28 cellular contexts compared by ENCODE assay signal in the genomic region with DNA sequence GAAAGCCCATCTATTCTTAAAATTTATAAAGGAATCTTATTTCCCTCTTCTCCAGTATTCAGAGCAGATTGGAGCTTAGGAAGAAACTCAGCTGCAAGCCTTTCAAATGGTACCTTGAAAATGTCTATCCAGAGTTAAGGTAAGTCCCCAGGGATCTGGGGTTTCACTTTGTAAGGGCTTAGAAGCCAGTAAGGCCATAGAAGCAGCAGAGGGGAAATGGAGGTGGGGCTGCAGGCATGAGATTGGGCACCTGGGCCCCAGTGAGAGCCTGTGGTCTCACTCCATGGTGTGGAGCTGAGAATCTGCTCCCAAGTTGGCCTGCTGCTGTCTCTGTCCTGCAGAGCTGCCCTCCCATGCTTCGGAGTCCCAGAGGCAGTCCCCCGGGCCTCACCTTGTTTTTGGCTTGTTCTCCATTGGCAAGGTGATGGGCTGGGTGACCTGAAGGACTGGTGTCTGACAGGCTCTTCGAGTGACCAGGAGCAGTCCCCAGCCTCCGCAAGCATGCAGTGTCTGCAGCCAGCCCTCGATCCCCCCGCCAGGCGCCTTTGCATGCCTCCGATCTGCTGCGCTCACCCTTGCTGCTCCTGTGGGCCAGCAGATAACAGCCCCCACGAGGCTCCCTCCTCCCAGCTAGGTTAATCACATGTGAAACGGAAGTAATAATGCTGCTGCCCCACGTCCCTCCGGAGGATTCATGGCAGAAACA.
A peak's percentile ranks its signal among the peaks of the same experiment; 100 is the strongest.
DNase-seq lines count a peak whose midpoint lies in the region; ATAC-seq and TF ChIP-seq lines count a peak whose summit lies in the region.
"Had no signal": no experiment of that assay in that cellular context is flagged by ENCODE, and none has a peak within 500 bp of the region (broad histone marks: within the 10 kb centered on the region; RNA-seq: fewer than 3 reads in every experiment).

No MANE protein-coding gene starts in this region.

- in situ Hi-C loops in G401 (cut with HindIII; ENCODE audit: low sequenced_read_pairs) = no loop called here

- CTCF ChIA-PET in OCI-LY7 (lab: Charles Lee; ENCODE audit: unreplicated experiment) = interaction anchor here (0.5 kb wide), 1 partner anchor 16 kb away, joined by 4 read pairs; no protein-coding TSS in a partner anchor

- no peak overlapping the region for H3K4me3 Mint-ChIP-seq in neural crest cell
- H3K4me3 Mint-ChIP-seq: activated naive CD8-positive, alpha-beta T cell; activated T-helper 17 cell treated with anti-CD3 and anti-CD28 coated beads, Interleukin-2, amount 50 U/mL, for 72 hours; nephron; stimulated activated naive CD8-positive, alpha-beta T cell treated with anti-CD3 and anti-CD28 coated beads, Interleukin-15, Interleukin-2, amounts not matched to agents 100 ng/mL and 50 ng/mL, for 24 hours; T-helper 1 cell treated with Interleukin-12 subunit alpha and Interleukin-12 subunit beta and Interleukin-4 antibody, amounts not matched to agents 30 μg/mL and 1 μg/mL, for 36 hours had no signal

- no peaks in the 10 kb centered on the region for H3K27me3 Mint-ChIP-seq in neural crest cell (ENCODE audit: low read depth)
- H3K27me3 Mint-ChIP-seq: activated naive CD8-positive, alpha-beta T cell; activated T-helper 17 cell treated with anti-CD3 and anti-CD28 coated beads, Interleukin-2, amount 50 U/mL, for 72 hours; stimulated activated naive CD8-positive, alpha-beta T cell treated with anti-CD3 and anti-CD28 coated beads, Interleukin-15, Interleukin-2, amounts not matched to agents 100 ng/mL and 50 ng/mL, for 24 hours had no signal

- H3K9me2 ChIP-seq in OCI-LY7 (ENCODE audit: insufficient read depth, low read length) = no peaks in the 10 kb centered on the region
- H3K9me2 ChIP-seq: SK-N-SH had no signal

- no peak for TF ChIP-seq CTCF in OCI-LY7 (conservative IDR thresholded peaks at IDR 0.05; ENCODE audit: low read length)
- TF ChIP-seq CTCF in neural crest cell (conservative IDR thresholded peaks at IDR 0.05) = no peak

- intact Hi-C loops in OCI-LY7 (cut with micrococcal nuclease; ENCODE audit: unreplicated experiment) = no loop called here

- H3K9me3 ChIP-seq in BLaER1 (peaks cover 11% of the 10 kb centered on the region; the same call in 1 of the 2 replicates), OCI-LY7 (ENCODE audit: low read length) (peaks cover 10% of the 10 kb centered on the region; the same call in 1 of the 2 replicates)
- H3K9me3 ChIP-seq: mucosa of descending colon, pancreas, SK-N-SH had no signal

- no peaks in the 10 kb centered on the region for H3K79me2 ChIP-seq in OCI-LY7 (ENCODE audit: insufficient read depth, low read depth, low read length)

- no peak for ATAC-seq in esophagus mucosa
- ATAC-seq: activated CD4-positive, CD25-positive, alpha-beta regulatory T cell treated with anti-CD3 and anti-CD28 coated beads, Interleukin-2, amount 50 U/mL, for 24 hours; activated T-helper 17 cell treated with anti-CD3 and anti-CD28 coated beads, Interleukin-2, amount 50 U/mL, for 72 hours; HepG2; mucosa of descending colon had no signal

- DNase-seq in G401 (ENCODE audit: low spot score) (peak; percentile 16), OCI-LY7 (ENCODE audit: low spot score) (peak; percentile 38), neural crest cell (ENCODE audit: low read depth, low spot score) (no peak), NCI-H1092 (lab: John Stamatoyannopoulos, UW) (no peak), NCI-H2171 (lab: John Stamatoyannopoulos, UW) (no peak)
- DNase-seq: activated CD4-positive, alpha-beta T cell treated with anti-CD3 and anti-CD28 coated beads, Interleukin-2, amount 50 U/mL, for 4 hours; aorta; effector CD4-positive, alpha-beta T cell; H7; hippocampal formation; mucosa of descending colon; MV-4-11; NCI-H1436 treated with DMSO at 0.1 percent for 48 hours; NCI-H510A treated with DMSO at 0.1 percent for 48 hours; OCI-M1; SK-N-SH; small intestine had no signal

- H3K4me1 Mint-ChIP-seq in neural crest cell = no peaks in the 10 kb centered on the region
- H3K4me1 Mint-ChIP-seq: activated T-helper 17 cell treated with anti-CD3 and anti-CD28 coated beads, Interleukin-2, amount 50 U/mL, for 72 hours had no signal

- peaks cover 12% of the 10 kb centered on the region for H3K36me3 Mint-ChIP-seq in neural crest cell (ENCODE audit: low read depth)

- no peak overlapping the region for H2AFZ ChIP-seq in OCI-LY7 (ENCODE audit: low read length)

- H3K27ac ChIP-seq in BLaER1 = no peak overlapping the region
- H3K27ac ChIP-seq in OCI-LY7 (ENCODE audit: low read depth, low read length, poor library complexity, severe bottlenecking) = no peak overlapping the region
- H3K27ac ChIP-seq: epithelial cell of prostate had no signal

- H3K4me1 ChIP-seq in BLaER1 (peaks cover 90% of the 10 kb centered on the region), OCI-LY7 (ENCODE audit: insufficient read depth, low read length, poor library complexity, severe bottlenecking) (peaks cover 7% of the 10 kb centered on the region)

- POLR2A ChIA-PET in OCI-LY7 (lab: Charles Lee) = interaction anchor here (0.6 kb wide), 1 partner anchor 639 kb away, joined by 4 read pairs; no protein-coding TSS in a partner anchor

- no peaks in the 10 kb centered on the region for H3K27me3 ChIP-seq in BLaER1
- H3K27me3 ChIP-seq: pancreas had no signal

- H3K4me3 ChIP-seq in BLaER1 (no peak overlapping the region; the same call in 1 of the 2 replicates), OCI-LY7 (ENCODE audit: low read depth, low read length, poor library complexity, severe bottlenecking) (no peak overlapping the region)
- H3K4me3 ChIP-seq: mucosa of descending colon, pancreas had no signal

- H3K9me3 Mint-ChIP-seq in neural crest cell = peaks cover 4% of the 10 kb centered on the region
- H3K9me3 Mint-ChIP-seq: activated T-helper 17 cell treated with anti-CD3 and anti-CD28 coated beads, Interleukin-2, amount 50 U/mL, for 72 hours; nephron; stimulated activated naive CD8-positive, alpha-beta T cell treated with anti-CD3 and anti-CD28 coated beads, Interleukin-15, Interleukin-2, amounts not matched to agents 100 ng/mL and 50 ng/mL, for 24 hours; T-helper 1 cell treated with Interleukin-12 subunit alpha and Interleukin-12 subunit beta and Interleukin-4 antibody, amounts not matched to agents 30 μg/mL and 1 μg/mL, for 36 hours had no signal

- peak overlapping the region; percentile 89 for H3K4me2 ChIP-seq in BLaER1
- H3K4me2 ChIP-seq in OCI-LY7 (ENCODE audit: low read length) = no peak overlapping the region
- H3K4me2 ChIP-seq: SK-N-SH had no signal

- H3K36me3 ChIP-seq in BLaER1 = peaks cover 89% of the 10 kb centered on the region
- peaks cover 51% of the 10 kb centered on the region for H3K36me3 ChIP-seq in OCI-LY7 (ENCODE audit: insufficient read depth, low read length)

- no peak overlapping the region for H3K9ac ChIP-seq in BLaER1
- H3K9ac ChIP-seq: SK-N-SH had no signal

- peak overlapping the region; percentile 81 for H3K27ac Mint-ChIP-seq in neural crest cell (ENCODE audit: unreplicated experiment)
- H3K27ac Mint-ChIP-seq: activated naive CD8-positive, alpha-beta T cell; activated T-helper 17 cell treated with anti-CD3 and anti-CD28 coated beads, Interleukin-2, amount 50 U/mL, for 72 hours; stimulated activated naive CD8-positive, alpha-beta T cell treated with anti-CD3 and anti-CD28 coated beads, Interleukin-15, Interleukin-2, amounts not matched to agents 100 ng/mL and 50 ng/mL, for 24 hours; T-helper 1 cell treated with Interleukin-12 subunit alpha and Interleukin-12 subunit beta and Interleukin-4 antibody, amounts not matched to agents 30 μg/mL and 1 μg/mL, for 36 hours had no signal

- no TSS peak for BruUV-seq in OCI-LY7 (replicated peaks; lab: Mats Ljungman, UMichigan)

- peaks cover 99% of the 10 kb centered on the region for H4K20me1 ChIP-seq in BLaER1
- H4K20me1 ChIP-seq in OCI-LY7 (ENCODE audit: insufficient read depth, low read length) = no peaks in the 10 kb centered on the region

Comparison
In these comparisons a context has a peak if more than half of its experiments do, and no peak if none do; other contexts are left out.
1. DNase-seq: peak in G401 (single experiment) and OCI-LY7 (single experiment); none in neural crest cell (single experiment), NCI-H1092 (single experiment) and NCI-H2171 (single experiment).